In the genomic region with DNA sequence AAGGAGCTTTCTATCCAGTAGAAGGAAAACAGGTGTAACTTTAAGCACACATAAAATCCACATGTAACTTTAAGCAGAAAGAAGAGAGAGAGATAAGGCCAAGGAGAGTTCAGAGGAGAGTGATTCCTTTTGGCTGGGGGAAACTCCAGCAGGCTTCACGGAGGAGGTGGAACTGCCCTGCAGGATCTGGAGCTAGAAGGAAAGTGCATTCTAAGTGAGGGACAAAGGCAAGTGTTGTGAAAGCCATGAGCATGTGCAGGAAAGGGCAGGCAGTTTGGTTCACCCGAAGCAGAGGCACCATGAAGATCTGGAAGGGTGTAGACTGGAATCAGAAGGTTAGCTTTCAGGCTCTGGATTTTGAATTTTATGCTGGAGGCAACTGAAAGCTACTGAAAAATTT, we compare ENCODE assay signal across 1 cellular context.
TF ChIP-seq lines count a peak whose summit lies in the region.

No MANE protein-coding gene starts in this region.

TF ChIP-seq in WTC11, 78 proteins besides CTCF, POLR2A, EP300 and RAD21:
- TF ChIP-seq, protein P1, sequence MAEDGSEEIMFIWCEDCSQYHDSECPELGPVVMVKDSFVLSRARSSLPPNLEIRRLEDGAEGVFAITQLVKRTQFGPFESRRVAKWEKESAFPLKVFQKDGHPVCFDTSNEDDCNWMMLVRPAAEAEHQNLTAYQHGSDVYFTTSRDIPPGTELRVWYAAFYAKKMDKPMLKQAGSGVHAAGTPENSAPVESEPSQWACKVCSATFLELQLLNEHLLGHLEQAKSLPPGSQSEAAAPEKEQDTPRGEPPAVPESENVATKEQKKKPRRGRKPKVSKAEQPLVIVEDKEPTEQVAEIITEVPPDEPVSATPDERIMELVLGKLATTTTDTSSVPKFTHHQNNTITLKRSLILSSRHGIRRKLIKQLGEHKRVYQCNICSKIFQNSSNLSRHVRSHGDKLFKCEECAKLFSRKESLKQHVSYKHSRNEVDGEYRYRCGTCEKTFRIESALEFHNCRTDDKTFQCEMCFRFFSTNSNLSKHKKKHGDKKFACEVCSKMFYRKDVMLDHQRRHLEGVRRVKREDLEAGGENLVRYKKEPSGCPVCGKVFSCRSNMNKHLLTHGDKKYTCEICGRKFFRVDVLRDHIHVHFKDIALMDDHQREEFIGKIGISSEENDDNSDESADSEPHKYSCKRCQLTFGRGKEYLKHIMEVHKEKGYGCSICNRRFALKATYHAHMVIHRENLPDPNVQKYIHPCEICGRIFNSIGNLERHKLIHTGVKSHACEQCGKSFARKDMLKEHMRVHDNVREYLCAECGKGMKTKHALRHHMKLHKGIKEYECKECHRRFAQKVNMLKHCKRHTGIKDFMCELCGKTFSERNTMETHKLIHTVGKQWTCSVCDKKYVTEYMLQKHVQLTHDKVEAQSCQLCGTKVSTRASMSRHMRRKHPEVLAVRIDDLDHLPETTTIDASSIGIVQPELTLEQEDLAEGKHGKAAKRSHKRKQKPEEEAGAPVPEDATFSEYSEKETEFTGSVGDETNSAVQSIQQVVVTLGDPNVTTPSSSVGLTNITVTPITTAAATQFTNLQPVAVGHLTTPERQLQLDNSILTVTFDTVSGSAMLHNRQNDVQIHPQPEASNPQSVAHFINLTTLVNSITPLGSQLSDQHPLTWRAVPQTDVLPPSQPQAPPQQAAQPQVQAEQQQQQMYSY (CRISPR knock-in tag; IDR thresholded peaks at IDR 0.05) = 0 out of 2 replicates have a peak, but pooled peaks have one; percentile 44
- TF ChIP-seq, protein P2, sequence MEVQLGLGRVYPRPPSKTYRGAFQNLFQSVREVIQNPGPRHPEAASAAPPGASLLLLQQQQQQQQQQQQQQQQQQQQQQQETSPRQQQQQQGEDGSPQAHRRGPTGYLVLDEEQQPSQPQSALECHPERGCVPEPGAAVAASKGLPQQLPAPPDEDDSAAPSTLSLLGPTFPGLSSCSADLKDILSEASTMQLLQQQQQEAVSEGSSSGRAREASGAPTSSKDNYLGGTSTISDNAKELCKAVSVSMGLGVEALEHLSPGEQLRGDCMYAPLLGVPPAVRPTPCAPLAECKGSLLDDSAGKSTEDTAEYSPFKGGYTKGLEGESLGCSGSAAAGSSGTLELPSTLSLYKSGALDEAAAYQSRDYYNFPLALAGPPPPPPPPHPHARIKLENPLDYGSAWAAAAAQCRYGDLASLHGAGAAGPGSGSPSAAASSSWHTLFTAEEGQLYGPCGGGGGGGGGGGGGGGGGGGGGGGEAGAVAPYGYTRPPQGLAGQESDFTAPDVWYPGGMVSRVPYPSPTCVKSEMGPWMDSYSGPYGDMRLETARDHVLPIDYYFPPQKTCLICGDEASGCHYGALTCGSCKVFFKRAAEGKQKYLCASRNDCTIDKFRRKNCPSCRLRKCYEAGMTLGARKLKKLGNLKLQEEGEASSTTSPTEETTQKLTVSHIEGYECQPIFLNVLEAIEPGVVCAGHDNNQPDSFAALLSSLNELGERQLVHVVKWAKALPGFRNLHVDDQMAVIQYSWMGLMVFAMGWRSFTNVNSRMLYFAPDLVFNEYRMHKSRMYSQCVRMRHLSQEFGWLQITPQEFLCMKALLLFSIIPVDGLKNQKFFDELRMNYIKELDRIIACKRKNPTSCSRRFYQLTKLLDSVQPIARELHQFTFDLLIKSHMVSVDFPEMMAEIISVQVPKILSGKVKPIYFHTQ (CRISPR knock-in tag; IDR thresholded peaks at IDR 0.05) = no peak
